10 cellular contexts compared by ENCODE assay signal in genomic region chr14:69651653-69652052, GRCh38. TPM values are rescaled to one million over a fixed set of nuclear protein-coding genes. Genes with fewer than 3 reads are reported as not detected.
DNase-seq lines count a peak whose midpoint lies in the region; ATAC-seq and TF ChIP-seq lines count a peak whose summit lies in the region.
"Had no signal": no experiment of that assay in that cellular context is flagged by ENCODE, and none has a peak within 500 bp of the region (broad histone marks: within the 10 kb centered on the region; RNA-seq: fewer than 3 reads in every experiment).

No MANE protein-coding gene starts in this region.

- H3K9me3 ChIP-seq in CD4-positive, alpha-beta memory T cell (ENCODE audit: control insufficient read depth in 1 of 2, low read length in 2 of 2): no peaks in the 10 kb centered on the region
- H3K9me3 ChIP-seq in OCI-LY1 (ENCODE audit: low read length) (no peaks in the 10 kb centered on the region), duodenal mucosa (ENCODE audit: control insufficient read depth in 1 of 2, low read length in 2 of 2) (no peaks in the 10 kb centered on the region)

- no peaks in the 10 kb centered on the region for H3K27me3 ChIP-seq in CD4-positive, alpha-beta memory T cell (ENCODE audit: insufficient read depth, low read length)
- H3K27me3 ChIP-seq in OCI-LY1 (ENCODE audit: insufficient read depth, low read length) (no peaks in the 10 kb centered on the region), duodenal mucosa (ENCODE audit: control insufficient read depth in 1 of 2, insufficient read depth in 2 of 2, low read length in 2 of 2) (no peaks in the 10 kb centered on the region)

- H3K4me1 ChIP-seq in CD4-positive, alpha-beta memory T cell (ENCODE audit: insufficient read depth, low read length): peaks cover 81% of the 10 kb centered on the region
- H3K4me1 ChIP-seq in OCI-LY1 (ENCODE audit: insufficient read depth, low read length, severe bottlenecking) (peaks cover 90% of the 10 kb centered on the region), duodenal mucosa (ENCODE audit: control insufficient read depth in 1 of 2, insufficient read depth in 2 of 2, low read length in 2 of 2) (peaks cover 86 to 89% of the 10 kb centered on the region in 2 donors)

- POLR2A ChIA-PET in CD4-positive, alpha-beta memory T cell (lab: Charles Lee; ENCODE audit: partially characterized antibody): interaction anchor here (1.2 to 1.5 kb wide), 2 partner anchors 16 kb away, joined by 3 to 4 read pairs; no protein-coding TSS in a partner anchor

- H3K27me3 Mint-ChIP-seq in CD4-positive, alpha-beta memory T cell: no peaks in the 10 kb centered on the region

- no peaks in the 10 kb centered on the region; the same call in 1 of the 2 replicates for H3F3A ChIP-seq in OCI-LY1 (ENCODE audit: insufficient read depth, low read length)

- peaks cover 71 to 94% (median 85%) of the 10 kb centered on the region in 4 donors for H3K4me1 Mint-ChIP-seq in CD4-positive, alpha-beta memory T cell

- peak overlapping the region in 6 of 7 donors; percentile 15 to 80 (median 45) for H3K27ac Mint-ChIP-seq in CD4-positive, alpha-beta memory T cell

- H3K79me2 ChIP-seq in OCI-LY1 (ENCODE audit: insufficient read depth, low read length): peaks cover 93% of the 10 kb centered on the region

- H3K9me2 ChIP-seq in OCI-LY1 (ENCODE audit: low read depth, low read length): no peaks in the 10 kb centered on the region

- TF ChIP-seq CTCF in OCI-LY1 (IDR thresholded peaks at IDR 0.05; ENCODE audit: low read length) (no peak), omental fat pad (IDR thresholded peaks at IDR 0.05) (no peak)

- CTCF ChIA-PET in CD4-positive, alpha-beta memory T cell (lab: Charles Lee; ENCODE audit: partially characterized antibody): no interaction called here

- peak; percentile 61 for ATAC-seq in omental fat pad (ENCODE audit: low FRiP score)

- H3K36me3 ChIP-seq in CD4-positive, alpha-beta memory T cell (ENCODE audit: insufficient read depth, low read length): no peaks in the 10 kb centered on the region
- peaks cover 10% of the 10 kb centered on the region; the same call in 1 of the 2 replicates for H3K36me3 ChIP-seq in OCI-LY1 (ENCODE audit: insufficient read depth, low read length)
- no peaks in the 10 kb centered on the region for H3K36me3 ChIP-seq in duodenal mucosa (ENCODE audit: control insufficient read depth in 1 of 2, insufficient read depth in 2 of 2, low read length in 2 of 2)

- H4K20me1 ChIP-seq in OCI-LY1 (ENCODE audit: insufficient read depth, low read length): no peaks in the 10 kb centered on the region

- no peak overlapping the region for H3K27ac ChIP-seq in CD4-positive, alpha-beta memory T cell (ENCODE audit: low read depth, low read length)
- peak overlapping the region; percentile 92 for H3K27ac ChIP-seq in OCI-LY1 (ENCODE audit: low read depth, low read length, poor library complexity, severe bottlenecking)
- H3K27ac ChIP-seq in duodenal mucosa (ENCODE audit: low read depth, low read length): peak overlapping the region; percentile 67

- H3K4me2 ChIP-seq in OCI-LY1 (ENCODE audit: low read length): peak overlapping the region; percentile 12; the same call in 1 of the 2 replicates

- no peak overlapping the region for H3K4me3 ChIP-seq in CD4-positive, alpha-beta memory T cell (ENCODE audit: low read length in 2 of 2)
- H3K4me3 ChIP-seq in OCI-LY1 (ENCODE audit: low read depth, low read length, poor library complexity, severe bottlenecking) (no peak overlapping the region), duodenal mucosa (ENCODE audit: low read depth in 1 of 2, low read length in 2 of 2) (no peak overlapping the region)

- H3K9ac ChIP-seq in OCI-LY1 (ENCODE audit: low read length) (no peak overlapping the region; the same call in 1 of the 2 replicates), duodenal mucosa (ENCODE audit: low read depth in 1 of 2, low read length in 2 of 2) (peak overlapping the region; percentile 31 to 55)

- intact Hi-C loops in CD4-positive, alpha-beta memory T cell (cut with micrococcal nuclease): no loop called here

- no peak overlapping the region for H2AFZ ChIP-seq in OCI-LY1 (ENCODE audit: low read length)

- H3K4me3 Mint-ChIP-seq in CD4-positive, alpha-beta memory T cell: peak overlapping the region in 4 of 8 donors; percentile 2 to 33 (median 15)

- peaks cover 0 to 3% of the 10 kb centered on the region in 2 donors for H3K36me3 Mint-ChIP-seq in CD4-positive, alpha-beta memory T cell

- no peaks in the 10 kb centered on the region for H3K9me3 Mint-ChIP-seq in CD4-positive, alpha-beta memory T cell

- DNase-seq in CD4-positive, alpha-beta memory T cell: no peak
- DNase-seq in omental fat pad (ENCODE audit: low spot score) (no peak), HT-29 (ENCODE audit: low spot score) (no peak), HuH-7.5 (ENCODE audit: low spot score) (no peak), NCI-H1092 (lab: John Stamatoyannopoulos, UW) (no peak), cerebellar cortex (ENCODE audit: low spot score) (no peak)
- DNase-seq: activated CD8-positive, alpha-beta memory T cell treated with anti-CD3 and anti-CD28 coated beads, Interleukin-2, amount 50 U/mL, for 4 hours; NCI-H1092 treated with DMSO at 0.1 percent for 48 hours had no signal

RNA-seq across cellular contexts. Expression of gene SUSD6, which starts 40.3 kb away (rescaled TPM):
- 10 to 100 TPM; 61.5 to 62.0 TPM for total RNA-seq in CD4-positive, alpha-beta memory T cell
- polyA plus RNA-seq in CD4-positive, alpha-beta memory T cell: 10 to 100 TPM in 1 of 2 donors, 1 to 10 TPM in 1; 4.8 to 10.8 TPM
- total RNA-seq in omental fat pad: 10 to 100 TPM; 31.1 to 73.3 (median 52.7) TPM
- total RNA-seq in HT-29 (2014; rRNA removed; shearing (Covaris generic)): 6.1 and 10.9 TPM in 2 replicates
